Comparison of ENCODE assay signal across 9 cellular contexts in the genomic region with DNA sequence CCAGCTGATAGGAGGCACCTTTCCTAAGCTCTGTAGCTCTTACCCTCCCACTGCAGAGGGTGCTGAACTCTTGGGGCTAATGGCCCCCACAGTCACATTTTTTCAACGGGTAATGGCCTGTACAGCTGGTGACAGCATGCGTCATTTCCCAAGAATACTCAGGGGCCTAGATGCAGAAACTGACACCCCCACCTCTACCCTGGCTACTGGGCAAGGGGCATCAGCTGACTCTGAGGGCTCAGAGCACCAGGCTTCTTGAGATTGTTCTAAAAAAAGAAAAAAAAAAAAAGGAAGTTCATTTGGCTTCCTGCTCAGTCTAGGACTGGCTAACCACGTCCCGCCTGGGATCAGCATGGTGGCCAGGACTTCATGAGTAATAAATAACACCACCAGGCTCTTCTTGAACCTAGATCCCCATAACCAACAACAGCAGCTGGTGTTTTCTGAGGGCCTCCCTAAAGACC. TPM values are rescaled to one million over a fixed set of nuclear protein-coding genes. Genes with fewer than 3 reads are reported as not detected.
DNase-seq lines count a peak whose midpoint lies in the region; ATAC-seq and TF ChIP-seq lines count a peak whose summit lies in the region.
"Had no signal": no experiment of that assay in that cellular context is flagged by ENCODE, and none has a peak within 500 bp of the region (broad histone marks: within the 10 kb centered on the region; RNA-seq: fewer than 3 reads in every experiment).

No MANE protein-coding gene starts in this region.

- no peaks in the 10 kb centered on the region for H3K27me3 ChIP-seq in DND-41 (ENCODE audit: insufficient read depth, low read length, poor library complexity)

- H3K9me3 ChIP-seq in DND-41 (ENCODE audit: insufficient read depth, low read length, severe bottlenecking): no peaks in the 10 kb centered on the region

- POLR2A ChIA-PET in HEK293T (lab: Yijun Ruan, JAX): no interaction called here

- DNase-seq in DND-41 (peak; percentile 28), OCI-M1 (lab: John Stamatoyannopoulos, UW) (peak; percentile 77), left cardiac atrium (peak; percentile 38), renal cortical epithelial cell (ENCODE audit: low read depth) (peak; percentile 91), occipital lobe (lab: John Stamatoyannopoulos, UW) (no peak), HEK293T (ENCODE audit: extremely low spot score) (no peak)
- no peak for DNase-seq in stimulated activated CD4-positive, alpha-beta T cell treated with anti-CD3 and anti-CD28 coated beads, Interleukin-15, amount 100 ng/mL, for 24 hours
- DNase-seq: activated gamma-delta T cell treated with Interleukin-2 at 50 U/mL for 16 hours had no signal

- TF ChIP-seq CTCF in DND-41 (IDR thresholded peaks at IDR 0.05; ENCODE audit: borderline replicate concordance, extremely low read depth, low read length, poor library complexity, severe bottlenecking): no peak

- CTCF ChIA-PET in HEK293T (lab: Yijun Ruan, JAX): no interaction called here

- H3K79me2 ChIP-seq in DND-41 (ENCODE audit: insufficient read depth, low read length): no peaks in the 10 kb centered on the region

- no peaks in the 10 kb centered on the region for H3K4me1 ChIP-seq in DND-41 (ENCODE audit: insufficient read depth, low read length)

- no peak overlapping the region for H2AFZ ChIP-seq in DND-41 (ENCODE audit: low read depth, low read length)

- no peak overlapping the region for H3K27ac ChIP-seq in DND-41 (ENCODE audit: low read length)

- no peak overlapping the region for H3K9ac ChIP-seq in DND-41 (ENCODE audit: low read depth, low read length)

- H3K4me3 ChIP-seq in DND-41 (ENCODE audit: low read depth in 1 of 2, low read length in 2 of 2): no peak overlapping the region

- no peak overlapping the region for H3K4me2 ChIP-seq in DND-41 (ENCODE audit: insufficient read depth, low read length)

- peak; percentile 57; the same call in 2 of the 3 replicates for ATAC-seq in DND-41 (ENCODE audit: insufficient read depth, low read depth)
- ATAC-seq in left cardiac atrium: peak; percentile 72 to 79
- no peak for ATAC-seq in HG03135 (IDR thresholded peaks at IDR 0.05; ENCODE audit: unreplicated experiment)

- H4K20me1 ChIP-seq in DND-41 (ENCODE audit: insufficient read depth, low read length): no peaks in the 10 kb centered on the region

- intact Hi-C loops in left cardiac atrium (cut with DNase I): no loop called here

- no peaks in the 10 kb centered on the region for H3K36me3 ChIP-seq in DND-41 (ENCODE audit: insufficient read depth, low read length)

TF ChIP-seq in HEK293T, 16 proteins besides CTCF, POLR2A, EP300 and RAD21:
- TF ChIP-seq SP1 (IDR thresholded peaks at IDR 0.05) (no peak), LEF1 (IDR thresholded peaks at IDR 0.05; ENCODE audit: borderline replicate concordance) (no peak), FOXM1 (IDR thresholded peaks at IDR 0.05; ENCODE audit: borderline replicate concordance) (no peak), BHLHE40 (IDR thresholded peaks at IDR 0.05; ENCODE audit: borderline replicate concordance) (no peak), ZNF384 (IDR thresholded peaks at IDR 0.05) (no peak), FOXK2 (IDR thresholded peaks at IDR 0.05) (no peak), ARNT (IDR thresholded peaks at IDR 0.05) (no peak), SUZ12 (IDR thresholded peaks at IDR 0.05) (no peak), NFRKB (IDR thresholded peaks at IDR 0.05) (no peak), ELF4 (IDR thresholded peaks at IDR 0.05) (no peak), L3MBTL2 (conservative IDR thresholded peaks at IDR 0.05) (no peak), TARDBP (IDR thresholded peaks at IDR 0.05) (no peak)
- TF ChIP-seq, protein P1, sequence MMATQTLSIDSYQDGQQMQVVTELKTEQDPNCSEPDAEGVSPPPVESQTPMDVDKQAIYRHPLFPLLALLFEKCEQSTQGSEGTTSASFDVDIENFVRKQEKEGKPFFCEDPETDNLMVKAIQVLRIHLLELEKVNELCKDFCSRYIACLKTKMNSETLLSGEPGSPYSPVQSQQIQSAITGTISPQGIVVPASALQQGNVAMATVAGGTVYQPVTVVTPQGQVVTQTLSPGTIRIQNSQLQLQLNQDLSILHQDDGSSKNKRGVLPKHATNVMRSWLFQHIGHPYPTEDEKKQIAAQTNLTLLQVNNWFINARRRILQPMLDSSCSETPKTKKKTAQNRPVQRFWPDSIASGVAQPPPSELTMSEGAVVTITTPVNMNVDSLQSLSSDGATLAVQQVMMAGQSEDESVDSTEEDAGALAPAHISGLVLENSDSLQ (IDR thresholded peaks at IDR 0.05): no peak

RNA-seq across cellular contexts. Expression of a gene that starts 35.2 kb away (rescaled TPM):
- 100 to 1,000 TPM in 1 of 2 donors, 10 to 100 TPM in 1; 89.6 to 105 TPM for total RNA-seq in left cardiac atrium
- 158 and 462 TPM in 2 replicates for total RNA-seq in renal cortical epithelial cell
- total RNA-seq in occipital lobe: 7.3 TPM

Comparison
In these comparisons a context has a peak if more than half of its experiments do, and no peak if none do; other contexts are left out.
1. DNase-seq: peak in DND-41 (single experiment), OCI-M1 (single experiment), left cardiac atrium (single experiment) and renal cortical epithelial cell (single experiment); none in occipital lobe (single experiment), HEK293T (single experiment) and stimulated activated CD4-positive, alpha-beta T cell treated with anti-CD3 and anti-CD28 coated beads, Interleukin-15, amount 100 ng/mL, for 24 hours (single experiment).
2. RNA of a gene that starts 35.2 kb away (total RNA-seq): 158 to 462 TPM in renal cortical epithelial cell and 89.6 to 105 TPM in left cardiac atrium; 7.3 TPM in occipital lobe (single experiment); every median in the first group is over 10 times any median in the second.